1 cellular context compared by ENCODE assay signal in genomic region chr1:85224734-85225623, GRCh38.
TF ChIP-seq lines count a peak whose summit lies in the region.

No MANE protein-coding gene starts in this region.

TF ChIP-seq in HEK293, 187 proteins besides CTCF, POLR2A, EP300 and RAD21 (continued from another document):
- TF ChIP-seq, protein P1, sequence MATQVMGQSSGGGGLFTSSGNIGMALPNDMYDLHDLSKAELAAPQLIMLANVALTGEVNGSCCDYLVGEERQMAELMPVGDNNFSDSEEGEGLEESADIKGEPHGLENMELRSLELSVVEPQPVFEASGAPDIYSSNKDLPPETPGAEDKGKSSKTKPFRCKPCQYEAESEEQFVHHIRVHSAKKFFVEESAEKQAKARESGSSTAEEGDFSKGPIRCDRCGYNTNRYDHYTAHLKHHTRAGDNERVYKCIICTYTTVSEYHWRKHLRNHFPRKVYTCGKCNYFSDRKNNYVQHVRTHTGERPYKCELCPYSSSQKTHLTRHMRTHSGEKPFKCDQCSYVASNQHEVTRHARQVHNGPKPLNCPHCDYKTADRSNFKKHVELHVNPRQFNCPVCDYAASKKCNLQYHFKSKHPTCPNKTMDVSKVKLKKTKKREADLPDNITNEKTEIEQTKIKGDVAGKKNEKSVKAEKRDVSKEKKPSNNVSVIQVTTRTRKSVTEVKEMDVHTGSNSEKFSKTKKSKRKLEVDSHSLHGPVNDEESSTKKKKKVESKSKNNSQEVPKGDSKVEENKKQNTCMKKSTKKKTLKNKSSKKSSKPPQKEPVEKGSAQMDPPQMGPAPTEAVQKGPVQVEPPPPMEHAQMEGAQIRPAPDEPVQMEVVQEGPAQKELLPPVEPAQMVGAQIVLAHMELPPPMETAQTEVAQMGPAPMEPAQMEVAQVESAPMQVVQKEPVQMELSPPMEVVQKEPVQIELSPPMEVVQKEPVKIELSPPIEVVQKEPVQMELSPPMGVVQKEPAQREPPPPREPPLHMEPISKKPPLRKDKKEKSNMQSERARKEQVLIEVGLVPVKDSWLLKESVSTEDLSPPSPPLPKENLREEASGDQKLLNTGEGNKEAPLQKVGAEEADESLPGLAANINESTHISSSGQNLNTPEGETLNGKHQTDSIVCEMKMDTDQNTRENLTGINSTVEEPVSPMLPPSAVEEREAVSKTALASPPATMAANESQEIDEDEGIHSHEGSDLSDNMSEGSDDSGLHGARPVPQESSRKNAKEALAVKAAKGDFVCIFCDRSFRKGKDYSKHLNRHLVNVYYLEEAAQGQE (tag by site-specific recombination; IDR thresholded peaks at IDR 0.05), result no peak
- TF ChIP-seq ZNF121 (tag by site-specific recombination; IDR thresholded peaks at IDR 0.05), result no peak
- TF ChIP-seq ZSCAN16 (tag by site-specific recombination; IDR thresholded peaks at IDR 0.05), result 0 out of 2 replicates have a peak, but pooled peaks have one; percentile 37
- no peak for TF ChIP-seq PRDM2 (tag by site-specific recombination; IDR thresholded peaks at IDR 0.05; ENCODE audit: borderline replicate concordance)
- TF ChIP-seq WT1 (tag by site-specific recombination; IDR thresholded peaks at IDR 0.05), result peak; percentile 76
- no peak for TF ChIP-seq ZNF626 (tag by site-specific recombination; IDR thresholded peaks at IDR 0.05)
- TF ChIP-seq, protein P2, sequence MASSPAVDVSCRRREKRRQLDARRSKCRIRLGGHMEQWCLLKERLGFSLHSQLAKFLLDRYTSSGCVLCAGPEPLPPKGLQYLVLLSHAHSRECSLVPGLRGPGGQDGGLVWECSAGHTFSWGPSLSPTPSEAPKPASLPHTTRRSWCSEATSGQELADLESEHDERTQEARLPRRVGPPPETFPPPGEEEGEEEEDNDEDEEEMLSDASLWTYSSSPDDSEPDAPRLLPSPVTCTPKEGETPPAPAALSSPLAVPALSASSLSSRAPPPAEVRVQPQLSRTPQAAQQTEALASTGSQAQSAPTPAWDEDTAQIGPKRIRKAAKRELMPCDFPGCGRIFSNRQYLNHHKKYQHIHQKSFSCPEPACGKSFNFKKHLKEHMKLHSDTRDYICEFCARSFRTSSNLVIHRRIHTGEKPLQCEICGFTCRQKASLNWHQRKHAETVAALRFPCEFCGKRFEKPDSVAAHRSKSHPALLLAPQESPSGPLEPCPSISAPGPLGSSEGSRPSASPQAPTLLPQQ (tag by site-specific recombination; IDR thresholded peaks at IDR 0.05), result no peak
- no peak for TF ChIP-seq GLI4 (tag by site-specific recombination; IDR thresholded peaks at IDR 0.05)
- no peak for TF ChIP-seq ZNF660 (tag by site-specific recombination; IDR thresholded peaks at IDR 0.05)
- TF ChIP-seq ZNF169 (tag by site-specific recombination; IDR thresholded peaks at IDR 0.05), result no peak
- no peak for TF ChIP-seq ZNF174 (tag by site-specific recombination; IDR thresholded peaks at IDR 0.05)
- TF ChIP-seq HIC1 (tag by site-specific recombination; IDR thresholded peaks at IDR 0.05), result no peak
- no peak for TF ChIP-seq ZNF473 (tag by site-specific recombination; IDR thresholded peaks at IDR 0.05)
- TF ChIP-seq ZNF791 (tag by site-specific recombination; IDR thresholded peaks at IDR 0.05), result no peak
TF ChIP-seq in HEK293: peak in this region for 28.
